Comparison of ENCODE assay signal across 8 cellular contexts in genomic region chr19:11736696-11737095, GRCh38. TPM values are rescaled to one million over a fixed set of nuclear protein-coding genes. Genes with fewer than 3 reads are reported as not detected.
A peak's percentile ranks its signal among the peaks of the same experiment; 100 is the strongest.
DNase-seq lines count a peak whose midpoint lies in the region; ATAC-seq and TF ChIP-seq lines count a peak whose summit lies in the region.

No MANE protein-coding gene starts in this region.

- peaks cover 30% of the 10 kb centered on the region for H3K4me1 Mint-ChIP-seq in activated naive CD4-positive, alpha-beta T cell treated with anti-CD3 and anti-CD28 coated beads, Interleukin-2, amount 10 ng/mL, durations not matched to agents 7 days and 5 days

- H3K36me3 Mint-ChIP-seq in activated naive CD4-positive, alpha-beta T cell treated with anti-CD3 and anti-CD28 coated beads, Interleukin-2, amount 10 ng/mL, durations not matched to agents 7 days and 5 days: peaks cover 28% of the 10 kb centered on the region

- H3K4me3 ChIP-seq in fibroblast of the aortic adventitia (ENCODE audit: low read depth, low read length): peak overlapping the region; percentile 9

- H3K27me3 Mint-ChIP-seq in activated naive CD4-positive, alpha-beta T cell treated with anti-CD3 and anti-CD28 coated beads, Interleukin-2, amount 10 ng/mL, durations not matched to agents 7 days and 5 days: peaks cover 6% of the 10 kb centered on the region

- CTCF ChIA-PET in activated naive CD4-positive, alpha-beta T cell treated with anti-CD3 and anti-CD28 coated beads, Interleukin-2, amount 10 ng/mL, durations not matched to agents 7 days and 5 days (lab: Charles Lee): interaction anchor here (0.6 kb wide), 1 partner anchor 10 kb away, joined by 3 read pairs; no protein-coding TSS in a partner anchor
- CTCF ChIA-PET in RWPE1 (lab: Yijun Ruan, JAX): interaction anchor here (0.8 kb wide), 1 partner anchor 37 kb away, joined by 3 read pairs; no protein-coding TSS in a partner anchor

- H3K27ac ChIP-seq in RWPE1: peak overlapping the region; percentile 84; the same call in 1 of the 2 replicates

- TF ChIP-seq CTCF in RWPE1 (conservative IDR thresholded peaks at IDR 0.05; ENCODE audit: low read depth) (no peak), fibroblast of the aortic adventitia (IDR thresholded peaks at IDR 0.05; ENCODE audit: insufficient read depth, low read length) (no peak)

- peak overlapping the region; percentile 60 for H3K27ac Mint-ChIP-seq in activated naive CD4-positive, alpha-beta T cell treated with anti-CD3 and anti-CD28 coated beads, Interleukin-2, amount 10 ng/mL, durations not matched to agents 7 days and 5 days

- H3K4me3 Mint-ChIP-seq in activated naive CD4-positive, alpha-beta T cell treated with anti-CD3 and anti-CD28 coated beads, Interleukin-2, amount 10 ng/mL, durations not matched to agents 7 days and 5 days: no peak overlapping the region

- POLR2A ChIA-PET in RWPE1 (lab: Yijun Ruan, JAX; ENCODE audit: low non-redundant PET): no interaction called here

- DNase-seq in activated naive CD4-positive, alpha-beta T cell treated with anti-CD3 and anti-CD28 coated beads, Interleukin-2, amount 10 ng/mL, durations not matched to agents 7 days and 5 days: no peak
- no peak for DNase-seq in activated naive CD4-positive, alpha-beta T cell treated with Interleukin-2 at 50 U/mL for 16 hours
- DNase-seq in RWPE1 (ENCODE audit: low spot score) (peak; percentile 26), fibroblast of the aortic adventitia (ENCODE audit: low read depth) (peak; percentile 56), superior temporal gyrus (ENCODE audit: extremely low spot score) (no peak)
- peak; percentile 27 for DNase-seq in stimulated activated CD8-positive, alpha-beta memory T cell treated with anti-CD3 and anti-CD28 coated beads, Interleukin-4, amount 100 ng/mL, for 48 hours

- ATAC-seq in HG03196 (IDR thresholded peaks at IDR 0.05; ENCODE audit: unreplicated experiment) (no peak), HG02678 (IDR thresholded peaks at IDR 0.05; ENCODE audit: unreplicated experiment) (no peak)

- peaks cover 9% of the 10 kb centered on the region for H3K9me3 Mint-ChIP-seq in activated naive CD4-positive, alpha-beta T cell treated with anti-CD3 and anti-CD28 coated beads, Interleukin-2, amount 10 ng/mL, durations not matched to agents 7 days and 5 days

RNA-seq across cellular contexts. Expression of gene ZNF823, which starts 2.0 kb away (rescaled TPM):
- 2.6 and 4.1 TPM in 2 replicates for total RNA-seq in fibroblast of the aortic adventitia (ENCODE audit: low replicate concordance)

RNA-seq across cellular contexts. Expression of gene ZNF441, which starts 30.1 kb away (rescaled TPM):
- total RNA-seq in fibroblast of the aortic adventitia (ENCODE audit: low replicate concordance): 7.3 and 10.9 TPM in 2 replicates

Comparison
In these comparisons a context has a peak if more than half of its experiments do, and no peak if none do; other contexts are left out.
1. DNase-seq: peak in RWPE1 (single experiment), fibroblast of the aortic adventitia (single experiment) and stimulated activated CD8-positive, alpha-beta memory T cell treated with anti-CD3 and anti-CD28 coated beads, Interleukin-4, amount 100 ng/mL, for 48 hours (single experiment); none in activated naive CD4-positive, alpha-beta T cell treated with anti-CD3 and anti-CD28 coated beads, Interleukin-2, amount 10 ng/mL, durations not matched to agents 7 days and 5 days (single experiment), activated naive CD4-positive, alpha-beta T cell treated with Interleukin-2 at 50 U/mL for 16 hours (single experiment) and superior temporal gyrus (single experiment).